ENCODE assay signal across 21 cellular contexts in the genomic region with DNA sequence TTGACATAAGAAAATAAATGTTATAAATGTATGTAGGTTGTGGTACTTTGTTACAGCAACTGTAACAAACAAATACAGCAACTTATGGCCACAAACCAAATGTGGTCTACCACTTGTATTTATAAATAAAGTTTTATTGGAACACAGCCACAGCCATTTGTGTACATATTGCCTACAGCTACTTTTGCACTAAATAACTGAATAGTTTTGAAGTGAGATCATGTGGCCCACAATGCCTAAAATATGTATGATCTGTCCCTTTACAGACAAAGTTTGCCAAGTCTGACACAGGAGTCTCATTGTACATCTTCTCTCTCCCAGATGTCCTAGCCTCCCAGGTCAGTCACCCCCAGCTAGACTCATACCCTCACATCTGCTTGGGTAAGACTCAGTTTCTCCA.
DNase-seq lines count a peak whose midpoint lies in the region; ATAC-seq, FAIRE-seq and TF ChIP-seq lines count a peak whose summit lies in the region.
"Had no signal": no experiment of that assay in that cellular context is flagged by ENCODE, and none has a peak within 500 bp of the region (broad histone marks: within the 10 kb centered on the region; RNA-seq: fewer than 3 reads in every experiment).

No MANE protein-coding gene starts in this region.

- H3K27ac ChIP-seq in astrocyte (ENCODE audit: low read depth, low read length), result no peak overlapping the region
- H3K27ac ChIP-seq: BLaER1, PC-9 had no signal

- TF ChIP-seq CTCF in astrocyte (IDR thresholded peaks at IDR 0.05; ENCODE audit: insufficient read depth, low read depth, low read length) (no peak), type B pancreatic cell (conservative IDR thresholded peaks at IDR 0.05) (no peak)

- H3K4me1 ChIP-seq in astrocyte (ENCODE audit: insufficient read depth, low read length), result no peaks in the 10 kb centered on the region
- H3K4me1 ChIP-seq: BLaER1 had no signal

- H3K4me3 ChIP-seq in astrocyte (ENCODE audit: insufficient read depth, low read depth, low read length), result no peak overlapping the region
- H3K4me3 ChIP-seq: BLaER1, PC-9 had no signal

- no peaks in the 10 kb centered on the region for H3K9me3 ChIP-seq in astrocyte (ENCODE audit: insufficient read depth, low read depth, low read length)
- H3K9me3 ChIP-seq: BLaER1, SK-N-SH had no signal

- H3K9me3 Mint-ChIP-seq in astrocyte (ENCODE audit: unreplicated experiment) (peaks cover 2% of the 10 kb centered on the region), type B pancreatic cell (peaks cover 4% of the 10 kb centered on the region)

- H3K36me3 Mint-ChIP-seq in astrocyte (ENCODE audit: low read depth, unreplicated experiment), result no peaks in the 10 kb centered on the region
- no peaks in the 10 kb centered on the region for H3K36me3 Mint-ChIP-seq in type B pancreatic cell

- no peak for FAIRE-seq in astrocyte (lab: Jason Lieb, UNC)

- H3K36me3 ChIP-seq in astrocyte (ENCODE audit: insufficient read depth, low read length), result no peaks in the 10 kb centered on the region
- H3K36me3 ChIP-seq: BLaER1 had no signal

- H3K27me3 ChIP-seq in astrocyte (ENCODE audit: insufficient read depth, low read length), result no peaks in the 10 kb centered on the region
- H3K27me3 ChIP-seq: BLaER1 had no signal

- H4K20me1 ChIP-seq in astrocyte (ENCODE audit: insufficient read depth, low read length), result no peaks in the 10 kb centered on the region
- H4K20me1 ChIP-seq: BLaER1 had no signal

- no peak overlapping the region for H2AFZ ChIP-seq in astrocyte (ENCODE audit: low read depth, low read length)
- H2AFZ ChIP-seq: PC-9 had no signal

- H3K79me2 ChIP-seq in astrocyte (ENCODE audit: insufficient read depth, low read length), result no peaks in the 10 kb centered on the region

- ATAC-seq in GM19452 (IDR thresholded peaks at IDR 0.05; ENCODE audit: unreplicated experiment), result no peak
- ATAC-seq: HCT116 had no signal

- DNase-seq in A172 (ENCODE audit: low spot score), result peak; percentile 32
- DNase-seq in M059J (ENCODE audit: low read depth), result peak; percentile 4
- DNase-seq in astrocyte (ENCODE audit: low read depth), result no peak
- peak; percentile 3 for DNase-seq in fibroblast of gingiva (ENCODE audit: low read depth)
- DNase-seq in type B pancreatic cell (ENCODE audit: extremely low spot score, unreplicated experiment), result no peak
- no peak for DNase-seq in NCI-H1436 (lab: John Stamatoyannopoulos, UW)
- no peak for DNase-seq in SW480 (ENCODE audit: low spot score)
- DNase-seq: 8988T, GF-D8, KG1, NCI-H1048, NCI-H146, NCI-H2081 treated with DMSO at 0.1 percent for 48 hours, NCI-H510A treated with DMSO at 0.1 percent for 48 hours, NCI-H82, PC-9, Right ventricle myocardium superior, SK-N-SH had no signal

- no peak overlapping the region for H3K4me2 ChIP-seq in astrocyte (ENCODE audit: low read length)
- H3K4me2 ChIP-seq: BLaER1, PC-9, SK-N-SH had no signal

- H3K4me1 Mint-ChIP-seq in astrocyte (ENCODE audit: low read depth, unreplicated experiment), result peaks cover 10% of the 10 kb centered on the region
- H3K4me1 Mint-ChIP-seq in type B pancreatic cell (ENCODE audit: unreplicated experiment), result no peaks in the 10 kb centered on the region

- no peak overlapping the region for H3K4me3 Mint-ChIP-seq in astrocyte (ENCODE audit: unreplicated experiment)
- no peak overlapping the region for H3K4me3 Mint-ChIP-seq in type B pancreatic cell

- H3K27ac Mint-ChIP-seq in astrocyte (ENCODE audit: unreplicated experiment) (peak overlapping the region; percentile 88), type B pancreatic cell (no peak overlapping the region)

- no peak overlapping the region for H3K9ac ChIP-seq in astrocyte (ENCODE audit: low read length)
- H3K9ac ChIP-seq: BLaER1, SK-N-SH had no signal

- H3K27me3 Mint-ChIP-seq in astrocyte (ENCODE audit: low read depth, unreplicated experiment) (no peaks in the 10 kb centered on the region), type B pancreatic cell (no peaks in the 10 kb centered on the region)

Comparison
In these comparisons a context has a peak if more than half of its experiments do, and no peak if none do; other contexts are left out.
1. DNase-seq: peak in A172 (single experiment), M059J (single experiment) and fibroblast of gingiva (single experiment); none in astrocyte (single experiment), type B pancreatic cell (single experiment), NCI-H1436 (single experiment) and SW480 (single experiment).